ENCODE assay signal across 8 cellular contexts in the genomic region with DNA sequence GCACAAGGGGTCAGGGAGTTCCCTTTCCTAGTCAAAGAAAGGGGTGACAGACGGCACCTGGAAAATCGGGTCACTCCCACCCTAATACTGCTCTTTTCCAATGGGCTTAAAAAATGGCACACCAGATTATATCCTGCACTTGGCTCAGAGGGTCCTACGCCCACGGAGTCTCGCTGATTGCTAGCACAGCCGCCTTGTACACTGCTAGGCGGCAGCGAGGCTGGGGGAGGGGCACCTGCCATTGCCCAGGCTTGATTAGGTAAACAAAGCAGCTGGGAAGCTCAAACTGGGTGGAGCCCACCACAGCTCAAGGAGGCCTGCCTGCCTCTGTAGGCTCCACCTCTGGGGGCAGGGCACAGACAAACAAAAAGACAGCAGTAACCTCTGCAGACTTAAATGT. TPM values are rescaled to one million over a fixed set of nuclear protein-coding genes. Genes with fewer than 3 reads are reported as not detected.
DNase-seq lines count a peak whose midpoint lies in the region; TF ChIP-seq lines count a peak whose summit lies in the region.
"Not testable (repeated sequence)": the region's sequence is repeated elsewhere in the genome, so short reads cannot be mapped to it uniquely, and the experiment has no call there.
"Had no signal": no experiment of that assay in that cellular context is flagged by ENCODE, and none has a peak within 500 bp of the region (broad histone marks: within the 10 kb centered on the region; RNA-seq: fewer than 3 reads in every experiment).

No MANE protein-coding gene starts in this region.

- H3K36me3 ChIP-seq in colonic mucosa; mucosa of rectum (ENCODE audit: control insufficient read depth in 2 of 2, insufficient read depth in 2 of 2, low read length in 2 of 2): not testable (repeated sequence)

- CTCF ChIA-PET in RWPE1 (lab: Yijun Ruan, JAX), result interaction anchor here (0.7 kb wide), 1 partner anchor 210 kb away, joined by 3 read pairs; no protein-coding TSS in a partner anchor

- not testable (repeated sequence) for H3K9me3 ChIP-seq in colonic mucosa; mucosa of rectum (ENCODE audit: control insufficient read depth in 2 of 2, low read length in 2 of 2)

- not testable (repeated sequence) for H3K4me3 ChIP-seq in colonic mucosa
- peak overlapping the region; percentile 30 to 37 for H3K4me3 ChIP-seq in mucosa of rectum (ENCODE audit: low read length in 2 of 2)

- not testable (repeated sequence) for H3K27me3 ChIP-seq in colonic mucosa; mucosa of rectum (ENCODE audit: control insufficient read depth in 2 of 2, insufficient read depth in 2 of 2, low read length in 2 of 2)

- TF ChIP-seq CTCF in RWPE1 (conservative IDR thresholded peaks at IDR 0.05; ENCODE audit: low read depth); colonic mucosa (IDR thresholded peaks at IDR 0.05): not testable (repeated sequence)

- POLR2A ChIA-PET in RWPE1 (lab: Yijun Ruan, JAX; ENCODE audit: low non-redundant PET), result not testable (repeated sequence)

- peak overlapping the region; percentile 26 for H3K27ac ChIP-seq in RWPE1
- H3K27ac ChIP-seq in colonic mucosa; mucosa of rectum (ENCODE audit: low read depth in 2 of 2, low read length in 2 of 2): not testable (repeated sequence)

- intact Hi-C loops in colonic mucosa (cut with DNase I), result not testable (repeated sequence)

- peak; percentile 22 for DNase-seq in DMS53 treated with DMSO at 0.1 percent for 48 hours (lab: John Stamatoyannopoulos, UW; ENCODE audit: unreplicated experiment)
- DNase-seq in HT-29 (ENCODE audit: low spot score), result peak; percentile 58
- DNase-seq in NCI-H2171 treated with DMSO at 0.1 percent for 48 hours (lab: John Stamatoyannopoulos, UW), result peak; percentile 30
- not testable (repeated sequence) for DNase-seq in RWPE1 (ENCODE audit: low spot score)
- peak; percentile 43 for DNase-seq in colonic mucosa

- not testable (repeated sequence) for H3K4me1 ChIP-seq in colonic mucosa; mucosa of rectum (ENCODE audit: control insufficient read depth in 2 of 2, insufficient read depth in 2 of 2, low read length in 2 of 2)

- H3K9ac ChIP-seq in colonic mucosa (ENCODE audit: low read depth in 2 of 2, low read length in 2 of 2); mucosa of rectum (ENCODE audit: low read depth in 1 of 2, low read length in 2 of 2): not testable (repeated sequence)

RNA-seq across cellular contexts. Expression of gene PLA2R1, which starts 52.3 kb away (rescaled TPM):
- total RNA-seq in HT-29 (2014; rRNA removed; shearing (Covaris generic)), result 9.3 and 12.2 TPM in 2 replicates
- 1 to 10 TPM; 3.2 to 6.7 TPM for total RNA-seq in colonic mucosa
- total RNA-seq: CD4-positive, alpha-beta T cell; CD8-positive, alpha-beta memory T cell had no signal
